ENCODE assay signal across 1 cellular context in the genomic region with DNA sequence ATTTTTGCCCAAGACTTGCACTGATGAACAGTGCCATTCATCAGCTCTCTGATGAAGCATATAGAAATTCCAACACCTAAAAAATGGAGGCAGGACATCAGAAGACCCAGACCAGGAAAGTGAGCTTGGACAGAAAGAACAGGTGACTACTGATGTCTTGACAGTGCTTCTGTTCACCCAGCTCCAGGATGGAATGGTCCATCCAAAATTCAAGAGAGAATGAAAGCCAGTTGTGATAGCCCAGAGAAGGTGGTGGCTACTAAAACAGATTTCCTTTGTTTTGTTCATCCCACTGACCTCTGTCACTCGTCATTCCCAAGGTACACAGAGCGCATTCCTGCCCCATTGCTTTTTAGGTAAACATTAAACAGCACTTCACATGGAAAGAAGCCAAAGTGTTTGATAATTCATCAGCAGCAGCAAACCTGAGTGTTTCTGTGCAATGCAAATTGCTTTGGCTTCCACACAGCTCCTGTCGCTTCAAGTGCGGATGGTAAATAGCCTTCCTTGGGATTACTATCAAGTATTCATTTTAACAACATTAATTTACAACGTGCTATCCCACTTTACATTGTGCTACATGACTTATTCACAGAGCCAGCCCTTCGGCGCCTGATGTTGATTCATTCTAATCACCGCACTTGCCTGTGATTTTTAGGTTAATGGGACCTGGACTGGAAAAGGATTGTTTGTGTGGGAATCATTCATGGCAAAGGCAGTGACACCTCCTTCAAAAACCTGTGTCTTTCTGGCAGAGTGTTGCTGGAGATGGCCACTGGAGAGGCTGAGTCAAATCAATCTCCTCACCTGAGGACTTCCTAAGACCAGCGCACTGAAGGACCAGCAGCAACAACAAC.
TF ChIP-seq lines count a peak whose summit lies in the region.

No MANE protein-coding gene starts in this region.

TF ChIP-seq in HepG2, 621 proteins besides CTCF, POLR2A, EP300 and RAD21 (continued from another document and continues in another):
- TF ChIP-seq, protein P1, sequence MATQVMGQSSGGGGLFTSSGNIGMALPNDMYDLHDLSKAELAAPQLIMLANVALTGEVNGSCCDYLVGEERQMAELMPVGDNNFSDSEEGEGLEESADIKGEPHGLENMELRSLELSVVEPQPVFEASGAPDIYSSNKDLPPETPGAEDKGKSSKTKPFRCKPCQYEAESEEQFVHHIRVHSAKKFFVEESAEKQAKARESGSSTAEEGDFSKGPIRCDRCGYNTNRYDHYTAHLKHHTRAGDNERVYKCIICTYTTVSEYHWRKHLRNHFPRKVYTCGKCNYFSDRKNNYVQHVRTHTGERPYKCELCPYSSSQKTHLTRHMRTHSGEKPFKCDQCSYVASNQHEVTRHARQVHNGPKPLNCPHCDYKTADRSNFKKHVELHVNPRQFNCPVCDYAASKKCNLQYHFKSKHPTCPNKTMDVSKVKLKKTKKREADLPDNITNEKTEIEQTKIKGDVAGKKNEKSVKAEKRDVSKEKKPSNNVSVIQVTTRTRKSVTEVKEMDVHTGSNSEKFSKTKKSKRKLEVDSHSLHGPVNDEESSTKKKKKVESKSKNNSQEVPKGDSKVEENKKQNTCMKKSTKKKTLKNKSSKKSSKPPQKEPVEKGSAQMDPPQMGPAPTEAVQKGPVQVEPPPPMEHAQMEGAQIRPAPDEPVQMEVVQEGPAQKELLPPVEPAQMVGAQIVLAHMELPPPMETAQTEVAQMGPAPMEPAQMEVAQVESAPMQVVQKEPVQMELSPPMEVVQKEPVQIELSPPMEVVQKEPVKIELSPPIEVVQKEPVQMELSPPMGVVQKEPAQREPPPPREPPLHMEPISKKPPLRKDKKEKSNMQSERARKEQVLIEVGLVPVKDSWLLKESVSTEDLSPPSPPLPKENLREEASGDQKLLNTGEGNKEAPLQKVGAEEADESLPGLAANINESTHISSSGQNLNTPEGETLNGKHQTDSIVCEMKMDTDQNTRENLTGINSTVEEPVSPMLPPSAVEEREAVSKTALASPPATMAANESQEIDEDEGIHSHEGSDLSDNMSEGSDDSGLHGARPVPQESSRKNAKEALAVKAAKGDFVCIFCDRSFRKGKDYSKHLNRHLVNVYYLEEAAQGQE (IDR thresholded peaks at IDR 0.05; ENCODE audit: borderline replicate concordance in 1 of 2, low read depth in 1 of 2, low read length in 2 of 2) = peak in 1 of 2 experiments; percentile 80; a peak in 2 of 4 replicates
- TF ChIP-seq ZNF775 (CRISPR knock-in tag; IDR thresholded peaks at IDR 0.05; ENCODE audit: borderline replicate concordance) (peak; percentile 82; the same call in 1 of the 2 replicates), JUND (CRISPR knock-in tag; IDR thresholded peaks at IDR 0.05) (peak; percentile 86), MEIS2 (CRISPR knock-in tag; IDR thresholded peaks at IDR 0.05) (peak; percentile 97), SNAI1 (CRISPR knock-in tag; IDR thresholded peaks at IDR 0.05; ENCODE audit: borderline replicate concordance) (peak; percentile 69; the same call in 1 of the 2 replicates), GABPB1 (CRISPR knock-in tag; IDR thresholded peaks at IDR 0.05) (peak; percentile 49; the same call in 1 of the 2 replicates), ATF7 (IDR thresholded peaks at IDR 0.05) (0 out of 2 replicates have a peak, but pooled peaks have one; percentile 9), ATF7 (CRISPR knock-in tag; IDR thresholded peaks at IDR 0.05) (peak; percentile 82; the same call in 1 of the 2 replicates), NPAS2 (CRISPR knock-in tag; IDR thresholded peaks at IDR 0.05; ENCODE audit: borderline replicate concordance) (no peak), THYN1 (CRISPR knock-in tag; IDR thresholded peaks at IDR 0.05; ENCODE audit: borderline replicate concordance, low read depth) (no peak), ZNF563 (CRISPR knock-in tag; IDR thresholded peaks at IDR 0.05) (no peak), HDAC6 (IDR thresholded peaks at IDR 0.05; ENCODE audit: low read depth, low read length) (no peak), ZNF724P (CRISPR knock-in tag; IDR thresholded peaks at IDR 0.05; ENCODE audit: borderline replicate concordance) (peak; percentile 26; the same call in 1 of the 2 replicates), JUNB (CRISPR knock-in tag; IDR thresholded peaks at IDR 0.05; ENCODE audit: borderline replicate concordance) (peak; percentile 61; the same call in 1 of the 2 replicates), RFX3 (CRISPR knock-in tag; IDR thresholded peaks at IDR 0.05) (no peak), REL (CRISPR knock-in tag; conservative IDR thresholded peaks at IDR 0.05) (no peak), ELF3 (CRISPR knock-in tag; IDR thresholded peaks at IDR 0.05) (peak; percentile 81; the same call in 1 of the 2 replicates), ZNF766 (CRISPR knock-in tag; IDR thresholded peaks at IDR 0.05; ENCODE audit: borderline replicate concordance) (peak; percentile 20; the same call in 1 of the 2 replicates), SRSF4 (IDR thresholded peaks at IDR 0.05; ENCODE audit: low read depth, low read length, poor library complexity, severe bottlenecking) (no peak), HMGA1 (CRISPR knock-in tag; conservative IDR thresholded peaks at IDR 0.05) (no peak), LCORL (IDR thresholded peaks at IDR 0.05) (peak; percentile 74; the same call in 1 of the 2 replicates), LCORL (CRISPR knock-in tag; IDR thresholded peaks at IDR 0.05) (peak; percentile 92), ZBTB38 (CRISPR knock-in tag; IDR thresholded peaks at IDR 0.05) (peak; percentile 49; the same call in 1 of the 2 replicates), TP53 (CRISPR knock-in tag; conservative IDR thresholded peaks at IDR 0.05) (no peak), DR1 (CRISPR knock-in tag; IDR thresholded peaks at IDR 0.05) (no peak; the same call in 1 of the 2 replicates), FLYWCH1 (CRISPR knock-in tag; IDR thresholded peaks at IDR 0.05) (no peak), KLF12 (CRISPR knock-in tag; IDR thresholded peaks at IDR 0.05; ENCODE audit: borderline replicate concordance) (no peak), ZNF768 (CRISPR knock-in tag; IDR thresholded peaks at IDR 0.05) (no peak), RCOR2 (CRISPR knock-in tag; IDR thresholded peaks at IDR 0.05) (peak; percentile 95; the same call in 1 of the 2 replicates), POLR2AphosphoS5 (IDR thresholded peaks at IDR 0.05; ENCODE audit: low read depth, low read length) (peak; percentile 82), ZNF335 (CRISPR knock-in tag; IDR thresholded peaks at IDR 0.05) (no peak), PCBP2 (optimal IDR thresholded peaks at IDR 0.05; ENCODE audit: low read depth, low read length, poor library complexity, severe bottlenecking) (no peak), GATA4 (IDR thresholded peaks at IDR 0.05; ENCODE audit: borderline replicate concordance, low read depth) (peak; percentile 79; the same call in 1 of the 2 replicates)
- TF ChIP-seq, protein P2, sequence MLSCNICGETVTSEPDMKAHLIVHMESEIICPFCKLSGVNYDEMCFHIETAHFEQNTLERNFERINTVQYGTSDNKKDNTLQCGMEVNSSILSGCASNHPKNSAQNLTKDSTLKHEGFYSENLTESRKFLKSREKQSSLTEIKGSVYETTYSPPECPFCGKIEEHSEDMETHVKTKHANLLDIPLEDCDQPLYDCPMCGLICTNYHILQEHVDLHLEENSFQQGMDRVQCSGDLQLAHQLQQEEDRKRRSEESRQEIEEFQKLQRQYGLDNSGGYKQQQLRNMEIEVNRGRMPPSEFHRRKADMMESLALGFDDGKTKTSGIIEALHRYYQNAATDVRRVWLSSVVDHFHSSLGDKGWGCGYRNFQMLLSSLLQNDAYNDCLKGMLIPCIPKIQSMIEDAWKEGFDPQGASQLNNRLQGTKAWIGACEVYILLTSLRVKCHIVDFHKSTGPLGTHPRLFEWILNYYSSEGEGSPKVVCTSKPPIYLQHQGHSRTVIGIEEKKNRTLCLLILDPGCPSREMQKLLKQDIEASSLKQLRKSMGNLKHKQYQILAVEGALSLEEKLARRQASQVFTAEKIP (CRISPR knock-in tag; IDR thresholded peaks at IDR 0.05; ENCODE audit: borderline replicate concordance) = no peak
- TF ChIP-seq, protein P3, sequence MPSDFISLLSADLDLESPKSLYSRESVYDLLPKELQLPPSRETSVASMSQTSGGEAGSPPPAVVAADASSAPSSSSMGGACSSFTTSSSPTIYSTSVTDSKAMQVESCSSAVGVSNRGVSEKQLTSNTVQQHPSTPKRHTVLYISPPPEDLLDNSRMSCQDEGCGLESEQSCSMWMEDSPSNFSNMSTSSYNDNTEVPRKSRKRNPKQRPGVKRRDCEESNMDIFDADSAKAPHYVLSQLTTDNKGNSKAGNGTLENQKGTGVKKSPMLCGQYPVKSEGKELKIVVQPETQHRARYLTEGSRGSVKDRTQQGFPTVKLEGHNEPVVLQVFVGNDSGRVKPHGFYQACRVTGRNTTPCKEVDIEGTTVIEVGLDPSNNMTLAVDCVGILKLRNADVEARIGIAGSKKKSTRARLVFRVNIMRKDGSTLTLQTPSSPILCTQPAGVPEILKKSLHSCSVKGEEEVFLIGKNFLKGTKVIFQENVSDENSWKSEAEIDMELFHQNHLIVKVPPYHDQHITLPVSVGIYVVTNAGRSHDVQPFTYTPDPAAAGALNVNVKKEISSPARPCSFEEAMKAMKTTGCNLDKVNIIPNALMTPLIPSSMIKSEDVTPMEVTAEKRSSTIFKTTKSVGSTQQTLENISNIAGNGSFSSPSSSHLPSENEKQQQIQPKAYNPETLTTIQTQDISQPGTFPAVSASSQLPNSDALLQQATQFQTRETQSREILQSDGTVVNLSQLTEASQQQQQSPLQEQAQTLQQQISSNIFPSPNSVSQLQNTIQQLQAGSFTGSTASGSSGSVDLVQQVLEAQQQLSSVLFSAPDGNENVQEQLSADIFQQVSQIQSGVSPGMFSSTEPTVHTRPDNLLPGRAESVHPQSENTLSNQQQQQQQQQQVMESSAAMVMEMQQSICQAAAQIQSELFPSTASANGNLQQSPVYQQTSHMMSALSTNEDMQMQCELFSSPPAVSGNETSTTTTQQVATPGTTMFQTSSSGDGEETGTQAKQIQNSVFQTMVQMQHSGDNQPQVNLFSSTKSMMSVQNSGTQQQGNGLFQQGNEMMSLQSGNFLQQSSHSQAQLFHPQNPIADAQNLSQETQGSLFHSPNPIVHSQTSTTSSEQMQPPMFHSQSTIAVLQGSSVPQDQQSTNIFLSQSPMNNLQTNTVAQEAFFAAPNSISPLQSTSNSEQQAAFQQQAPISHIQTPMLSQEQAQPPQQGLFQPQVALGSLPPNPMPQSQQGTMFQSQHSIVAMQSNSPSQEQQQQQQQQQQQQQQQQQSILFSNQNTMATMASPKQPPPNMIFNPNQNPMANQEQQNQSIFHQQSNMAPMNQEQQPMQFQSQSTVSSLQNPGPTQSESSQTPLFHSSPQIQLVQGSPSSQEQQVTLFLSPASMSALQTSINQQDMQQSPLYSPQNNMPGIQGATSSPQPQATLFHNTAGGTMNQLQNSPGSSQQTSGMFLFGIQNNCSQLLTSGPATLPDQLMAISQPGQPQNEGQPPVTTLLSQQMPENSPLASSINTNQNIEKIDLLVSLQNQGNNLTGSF (CRISPR knock-in tag; IDR thresholded peaks at IDR 0.05) = no peak
- TF ChIP-seq, protein P4, sequence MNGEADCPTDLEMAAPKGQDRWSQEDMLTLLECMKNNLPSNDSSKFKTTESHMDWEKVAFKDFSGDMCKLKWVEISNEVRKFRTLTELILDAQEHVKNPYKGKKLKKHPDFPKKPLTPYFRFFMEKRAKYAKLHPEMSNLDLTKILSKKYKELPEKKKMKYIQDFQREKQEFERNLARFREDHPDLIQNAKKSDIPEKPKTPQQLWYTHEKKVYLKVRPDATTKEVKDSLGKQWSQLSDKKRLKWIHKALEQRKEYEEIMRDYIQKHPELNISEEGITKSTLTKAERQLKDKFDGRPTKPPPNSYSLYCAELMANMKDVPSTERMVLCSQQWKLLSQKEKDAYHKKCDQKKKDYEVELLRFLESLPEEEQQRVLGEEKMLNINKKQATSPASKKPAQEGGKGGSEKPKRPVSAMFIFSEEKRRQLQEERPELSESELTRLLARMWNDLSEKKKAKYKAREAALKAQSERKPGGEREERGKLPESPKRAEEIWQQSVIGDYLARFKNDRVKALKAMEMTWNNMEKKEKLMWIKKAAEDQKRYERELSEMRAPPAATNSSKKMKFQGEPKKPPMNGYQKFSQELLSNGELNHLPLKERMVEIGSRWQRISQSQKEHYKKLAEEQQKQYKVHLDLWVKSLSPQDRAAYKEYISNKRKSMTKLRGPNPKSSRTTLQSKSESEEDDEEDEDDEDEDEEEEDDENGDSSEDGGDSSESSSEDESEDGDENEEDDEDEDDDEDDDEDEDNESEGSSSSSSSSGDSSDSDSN (CRISPR knock-in tag; IDR thresholded peaks at IDR 0.05) = no peak
- TF ChIP-seq, protein P5, sequence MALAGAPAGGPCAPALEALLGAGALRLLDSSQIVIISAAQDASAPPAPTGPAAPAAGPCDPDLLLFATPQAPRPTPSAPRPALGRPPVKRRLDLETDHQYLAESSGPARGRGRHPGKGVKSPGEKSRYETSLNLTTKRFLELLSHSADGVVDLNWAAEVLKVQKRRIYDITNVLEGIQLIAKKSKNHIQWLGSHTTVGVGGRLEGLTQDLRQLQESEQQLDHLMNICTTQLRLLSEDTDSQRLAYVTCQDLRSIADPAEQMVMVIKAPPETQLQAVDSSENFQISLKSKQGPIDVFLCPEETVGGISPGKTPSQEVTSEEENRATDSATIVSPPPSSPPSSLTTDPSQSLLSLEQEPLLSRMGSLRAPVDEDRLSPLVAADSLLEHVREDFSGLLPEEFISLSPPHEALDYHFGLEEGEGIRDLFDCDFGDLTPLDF (CRISPR knock-in tag; IDR thresholded peaks at IDR 0.05) = no peak; the same call in 1 of the 2 replicates
- TF ChIP-seq, protein P6, sequence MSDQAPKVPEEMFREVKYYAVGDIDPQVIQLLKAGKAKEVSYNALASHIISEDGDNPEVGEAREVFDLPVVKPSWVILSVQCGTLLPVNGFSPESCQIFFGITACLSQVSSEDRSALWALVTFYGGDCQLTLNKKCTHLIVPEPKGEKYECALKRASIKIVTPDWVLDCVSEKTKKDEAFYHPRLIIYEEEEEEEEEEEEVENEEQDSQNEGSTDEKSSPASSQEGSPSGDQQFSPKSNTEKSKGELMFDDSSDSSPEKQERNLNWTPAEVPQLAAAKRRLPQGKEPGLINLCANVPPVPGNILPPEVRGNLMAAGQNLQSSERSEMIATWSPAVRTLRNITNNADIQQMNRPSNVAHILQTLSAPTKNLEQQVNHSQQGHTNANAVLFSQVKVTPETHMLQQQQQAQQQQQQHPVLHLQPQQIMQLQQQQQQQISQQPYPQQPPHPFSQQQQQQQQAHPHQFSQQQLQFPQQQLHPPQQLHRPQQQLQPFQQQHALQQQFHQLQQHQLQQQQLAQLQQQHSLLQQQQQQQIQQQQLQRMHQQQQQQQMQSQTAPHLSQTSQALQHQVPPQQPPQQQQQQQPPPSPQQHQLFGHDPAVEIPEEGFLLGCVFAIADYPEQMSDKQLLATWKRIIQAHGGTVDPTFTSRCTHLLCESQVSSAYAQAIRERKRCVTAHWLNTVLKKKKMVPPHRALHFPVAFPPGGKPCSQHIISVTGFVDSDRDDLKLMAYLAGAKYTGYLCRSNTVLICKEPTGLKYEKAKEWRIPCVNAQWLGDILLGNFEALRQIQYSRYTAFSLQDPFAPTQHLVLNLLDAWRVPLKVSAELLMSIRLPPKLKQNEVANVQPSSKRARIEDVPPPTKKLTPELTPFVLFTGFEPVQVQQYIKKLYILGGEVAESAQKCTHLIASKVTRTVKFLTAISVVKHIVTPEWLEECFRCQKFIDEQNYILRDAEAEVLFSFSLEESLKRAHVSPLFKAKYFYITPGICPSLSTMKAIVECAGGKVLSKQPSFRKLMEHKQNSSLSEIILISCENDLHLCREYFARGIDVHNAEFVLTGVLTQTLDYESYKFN (CRISPR knock-in tag; conservative IDR thresholded peaks at IDR 0.05) = peak; percentile 99
- TF ChIP-seq, protein P7, sequence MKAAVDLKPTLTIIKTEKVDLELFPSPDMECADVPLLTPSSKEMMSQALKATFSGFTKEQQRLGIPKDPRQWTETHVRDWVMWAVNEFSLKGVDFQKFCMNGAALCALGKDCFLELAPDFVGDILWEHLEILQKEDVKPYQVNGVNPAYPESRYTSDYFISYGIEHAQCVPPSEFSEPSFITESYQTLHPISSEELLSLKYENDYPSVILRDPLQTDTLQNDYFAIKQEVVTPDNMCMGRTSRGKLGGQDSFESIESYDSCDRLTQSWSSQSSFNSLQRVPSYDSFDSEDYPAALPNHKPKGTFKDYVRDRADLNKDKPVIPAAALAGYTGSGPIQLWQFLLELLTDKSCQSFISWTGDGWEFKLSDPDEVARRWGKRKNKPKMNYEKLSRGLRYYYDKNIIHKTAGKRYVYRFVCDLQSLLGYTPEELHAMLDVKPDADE (CRISPR knock-in tag; IDR thresholded peaks at IDR 0.05) = no peak
